ENCODE assay signal across 12 cellular contexts in genomic region chr18:12317664-12318333, GRCh38. TPM values are rescaled to one million over a fixed set of nuclear protein-coding genes. Genes with fewer than 3 reads are reported as not detected.
DNase-seq lines count a peak whose midpoint lies in the region; ATAC-seq lines count a peak whose summit lies in the region.
"Had no signal": no experiment of that assay in that cellular context is flagged by ENCODE, and none has a peak within 500 bp of the region (broad histone marks: within the 10 kb centered on the region; RNA-seq: fewer than 3 reads in every experiment).

No MANE protein-coding gene starts in this region.

- no peak overlapping the region for H3K4me3 ChIP-seq in mesodermal cell (ENCODE audit: extremely low read depth, insufficient read depth, low read length, poor library complexity, severe bottlenecking)

- peak overlapping the region; percentile 53 for H3K27ac ChIP-seq in mesodermal cell (ENCODE audit: low read depth, low read length, severe bottlenecking)
- H3K27ac ChIP-seq: C4-2B had no signal

- peaks cover 93% of the 10 kb centered on the region for H3K36me3 ChIP-seq in mesodermal cell (ENCODE audit: control insufficient read depth, insufficient read depth, low read length)

- ATAC-seq in HG03039 (IDR thresholded peaks at IDR 0.05; ENCODE audit: unreplicated experiment), result no peak
- ATAC-seq: activated CD4-positive, alpha-beta T cell treated with anti-CD3 and anti-CD28 coated beads for 36 hours had no signal

- H3K9me3 ChIP-seq in mesodermal cell (ENCODE audit: control insufficient read depth, low read length), result no peaks in the 10 kb centered on the region

- WGBS in mesodermal cell (ENCODE audit: insufficient coverage in 2 of 2), 2 experiments, result 89 to 94% methylated on average over 5 of the region's 6 CpGs

- DNase-seq in AG08396 (ENCODE audit: low spot score) (peak; percentile 66), Kasumi-1 (lab: John Stamatoyannopoulos, UW) (peak; percentile 60 to 67), dermis blood vessel endothelial cell (peak; percentile 40), SHP77 (lab: John Stamatoyannopoulos, UW) (no peak), D341Med (ENCODE audit: low spot score) (no peak), iPS-NIHi7 (ENCODE audit: extremely low spot score) (no peak)
- DNase-seq: activated CD4-positive, alpha-beta T cell treated with anti-CD3 and anti-CD28 coated beads for 36 hours; NCI-H510A; nucleus accumbens had no signal

- H3K4me1 ChIP-seq in mesodermal cell (ENCODE audit: control insufficient read depth, insufficient read depth, low read length, poor library complexity, severe bottlenecking), result peaks cover 18% of the 10 kb centered on the region

RNA-seq across cellular contexts. Expression of gene TUBB6, which starts 9.8 kb away (rescaled TPM):
- 877 and 1,390 TPM in 2 replicates for total RNA-seq in dermis blood vessel endothelial cell
- polyA plus RNA-seq in mesodermal cell (2013, experiment 1 of 2), result 237 TPM
- polyA plus RNA-seq in mesodermal cell (2013, experiment 2 of 2), result 204 TPM

RNA-seq across cellular contexts. Expression of gene AFG3L2, which starts 59.2 kb away (rescaled TPM):
- total RNA-seq in dermis blood vessel endothelial cell, result 49.4 and 54.7 TPM in 2 replicates
- 32.3 TPM for polyA plus RNA-seq in mesodermal cell (2013, experiment 1 of 2)
- 31.0 TPM for polyA plus RNA-seq in mesodermal cell (2013, experiment 2 of 2)

Comparison
In these comparisons a context has a peak if more than half of its experiments do, and no peak if none do; other contexts are left out.
1. DNase-seq: peak in AG08396 (single experiment), Kasumi-1 (2 of 2) and dermis blood vessel endothelial cell (single experiment); none in SHP77 (0 of 2), D341Med (single experiment) and iPS-NIHi7 (single experiment).